In the genomic region with DNA sequence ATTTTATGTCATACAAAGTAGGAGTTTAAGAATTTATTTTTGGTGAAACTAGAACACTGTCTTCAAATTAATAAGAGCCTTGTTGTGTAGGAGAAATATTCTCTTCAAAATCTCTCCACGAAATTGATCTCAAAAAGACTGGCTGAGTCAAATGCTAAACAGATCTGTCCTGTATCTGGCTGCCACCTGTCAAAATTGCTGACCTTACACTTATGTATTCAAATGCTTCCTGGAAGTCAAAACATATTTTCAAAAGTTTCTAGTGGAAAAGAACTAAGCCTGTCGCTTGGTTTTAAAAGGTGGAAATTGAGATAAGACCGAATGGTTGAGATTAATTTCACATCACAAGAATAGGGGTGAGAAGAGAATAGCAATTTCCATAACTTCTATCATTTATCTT, we compare ENCODE assay signal across 31 cellular contexts.
"Had no signal": no experiment of that assay in that cellular context is flagged by ENCODE, and none has a peak within 500 bp of the region (broad histone marks: within the 10 kb centered on the region; RNA-seq: fewer than 3 reads in every experiment).

No MANE protein-coding gene starts in this region.

- H3K27ac ChIP-seq: neural progenitor cell, ovary, parathyroid adenoma, psoas muscle, skin epidermis, spleen, suprapubic skin, testis, tibial artery, transverse colon, upper lobe of right lung, uterus had no signal

- H3K4me2 ChIP-seq: neural progenitor cell, smooth muscle cell had no signal

- H3K27me3 ChIP-seq: neural progenitor cell, ovary, suprapubic skin, testis, tibial artery, transverse colon, upper lobe of right lung, uterus had no signal

- H3K4me1 Mint-ChIP-seq: natural killer cell; nephron; neural progenitor cell; stimulated activated memory B cell treated with anti-CD40 and anti-IgM and Interleukin-4, amounts not matched to agents 10 μg/mL and 1 μg/mL and 100 μg/mL, for 72 hours had no signal

- H3K36me3 Mint-ChIP-seq: natural killer cell; neural progenitor cell; stimulated activated memory B cell treated with anti-CD40 and anti-IgM and Interleukin-4, amounts not matched to agents 10 μg/mL and 1 μg/mL and 100 μg/mL, for 72 hours; type B pancreatic cell had no signal

- H3K4me3 Mint-ChIP-seq: natural killer cell; nephron; neural progenitor cell; stimulated activated memory B cell treated with anti-CD40 and anti-IgM and Interleukin-4, amounts not matched to agents 10 μg/mL and 1 μg/mL and 100 μg/mL, for 72 hours; stimulated activated naive CD8-positive, alpha-beta T cell treated with anti-CD3 and anti-CD28 coated beads, Interleukin-15, amount 100 ng/mL, for 72 hours; type B pancreatic cell had no signal

- H3K79me2 ChIP-seq: parathyroid adenoma had no signal

- H2AFZ ChIP-seq: neural progenitor cell, parathyroid adenoma had no signal

- H3K27me3 Mint-ChIP-seq: progenitor cell of endocrine pancreas had no signal

- H3K4me3 ChIP-seq: neural progenitor cell, ovary, psoas muscle, skin epidermis, smooth muscle cell, spleen, suprapubic skin, testis, tibial artery, transverse colon, upper lobe of right lung, uterus had no signal

- H3K27ac Mint-ChIP-seq: natural killer cell; nephron; neural progenitor cell; progenitor cell of endocrine pancreas; stimulated activated memory B cell treated with anti-CD40 and anti-IgM and Interleukin-4, amounts not matched to agents 10 μg/mL and 1 μg/mL and 100 μg/mL, for 72 hours; type B pancreatic cell had no signal

- H3K9ac ChIP-seq: neural progenitor cell, parathyroid adenoma had no signal

- H3K36me3 ChIP-seq: neural progenitor cell, ovary, spleen, suprapubic skin, tibial artery, transverse colon, upper lobe of right lung, uterus had no signal

- DNase-seq: natural killer cell; occipital lobe; ovary; posterior cingulate gyrus; psoas muscle; right cardiac atrium; spleen; stimulated activated CD4-positive, alpha-beta T cell treated with anti-CD3 and anti-CD28 coated beads, Interleukin-12 subunit alpha, Interleukin-12 subunit beta, amount 100 ng/mL, for 4 hours; stimulated activated CD4-positive, alpha-beta T cell treated with anti-CD3 and anti-CD28 coated beads, Interleukin-1b, Interleukin-23, amount 100 ng/mL, for 48 hours; stimulated activated CD4-positive, alpha-beta T cell treated with anti-CD3 and anti-CD28 coated beads, Interleukin-4, amount 100 ng/mL, for 1 hour; stimulated activated CD4-positive, alpha-beta T cell treated with anti-CD3 and anti-CD28 coated beads, Interleukin-4, amount 100 ng/mL, for 4 hours; stimulated activated CD8-positive, alpha-beta memory T cell treated with anti-CD3 and anti-CD28 coated beads, Interleukin-4, amount 100 ng/mL, for 48 hours; stimulated activated naive CD4-positive, alpha-beta T cell; stimulated activated naive CD8-positive, alpha-beta T cell treated with anti-CD3 and anti-CD28 coated beads, Interleukin-15, amount 100 ng/mL, for 72 hours; stimulated activated naive CD8-positive, alpha-beta T cell treated with anti-CD3 and anti-CD28 coated beads, Interleukin-15, Interleukin-2, amounts not matched to agents 100 U/mL and 50 U/mL, for 24 hours; substantia nigra; testis; tibial artery; transverse colon; upper lobe of right lung; uterus had no signal

- H3K9me3 Mint-ChIP-seq: natural killer cell; nephron; neural progenitor cell; stimulated activated memory B cell treated with anti-CD40 and anti-IgM and Interleukin-4, amounts not matched to agents 10 μg/mL and 1 μg/mL and 100 μg/mL, for 72 hours; stimulated activated naive CD8-positive, alpha-beta T cell treated with anti-CD3 and anti-CD28 coated beads, Interleukin-15, amount 100 ng/mL, for 72 hours; type B pancreatic cell had no signal

- H3K4me1 ChIP-seq: neural progenitor cell, parathyroid adenoma, psoas muscle, spleen, suprapubic skin, testis, tibial artery, transverse colon, upper lobe of right lung, uterus had no signal

- H3K9me3 ChIP-seq: ovary, psoas muscle, spleen, suprapubic skin, testis, tibial artery, transverse colon, upper lobe of right lung, uterus had no signal

- ATAC-seq: natural killer cell; psoas muscle; right cardiac atrium; sciatic nerve; stimulated activated memory B cell treated with anti-CD40 and anti-IgM and Interleukin-4, amounts not matched to agents 10 μg/mL and 1 μg/mL and 100 μg/mL, for 72 hours; stimulated activated naive CD8-positive, alpha-beta T cell treated with anti-CD3 and anti-CD28 coated beads, Interleukin-15, amount 100 ng/mL, for 72 hours; stimulated activated naive CD8-positive, alpha-beta T cell treated with anti-CD3 and anti-CD28 coated beads, Interleukin-15, Interleukin-2, amounts not matched to agents 100 U/mL and 50 U/mL, for 24 hours; upper lobe of right lung had no signal
